12 cellular contexts compared by ENCODE assay signal in the genomic region with DNA sequence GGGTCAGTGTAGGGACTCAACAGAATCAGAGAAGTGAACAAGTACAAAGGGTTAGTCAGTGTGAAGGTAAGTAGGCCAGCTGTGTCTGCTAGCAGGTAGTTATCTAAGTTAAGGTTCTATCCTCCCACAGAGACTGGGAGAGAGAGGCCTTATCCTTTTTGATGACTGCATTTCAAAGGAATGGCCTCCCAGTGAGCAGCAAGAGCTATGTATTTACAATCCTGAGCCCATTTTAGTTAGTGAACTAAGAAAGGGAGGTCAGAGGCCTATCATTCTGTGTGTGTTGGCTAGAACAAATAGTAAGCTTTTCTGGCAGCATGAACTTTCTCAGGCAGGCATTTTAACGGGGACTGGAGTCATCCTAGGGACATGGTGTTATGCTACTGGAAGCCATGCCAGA.
DNase-seq lines count a peak whose midpoint lies in the region; ATAC-seq, FAIRE-seq and TF ChIP-seq lines count a peak whose summit lies in the region.
"Had no signal": no experiment of that assay in that cellular context is flagged by ENCODE, and none has a peak within 500 bp of the region (broad histone marks: within the 10 kb centered on the region; RNA-seq: fewer than 3 reads in every experiment).

No MANE protein-coding gene starts in this region.

- no peaks in the 10 kb centered on the region for H3K9me3 ChIP-seq in pancreas
- H3K9me3 ChIP-seq: heart right ventricle, tibial nerve had no signal

- H3K27ac Mint-ChIP-seq in activated CD4-positive, alpha-beta memory T cell treated with anti-CD3 and anti-CD28 coated beads, Interleukin-2, amount 10 ng/mL, durations not matched to agents 7 days and 5 days, result no peak overlapping the region
- H3K27ac Mint-ChIP-seq: activated T-cell treated with anti-CD3 and anti-CD28 coated beads, Interleukin-2, amount 50 U/mL, for 24 hours had no signal

- FAIRE-seq in RCC 7860 (lab: Jason Lieb, UNC), result peak; percentile 89
- no peak for FAIRE-seq in pancreas (lab: Jason Lieb, UNC)
- no peak for FAIRE-seq in urothelium cell line (lab: Jason Lieb, UNC)

- H3K36me3 ChIP-seq in pancreas, result no peaks in the 10 kb centered on the region
- H3K36me3 ChIP-seq: heart right ventricle, tibial nerve had no signal

- H3K27ac ChIP-seq in pancreas, result peak overlapping the region in 1 of 4 donors; percentile 18
- H3K27ac ChIP-seq: heart right ventricle, tibial nerve had no signal

- intact Hi-C loops in pancreas (cut with DNase I), result no loop called here

- H3K27me3 ChIP-seq in pancreas, result no peaks in the 10 kb centered on the region
- H3K27me3 ChIP-seq: heart right ventricle, tibial nerve had no signal

- H3K4me1 ChIP-seq in pancreas, result no peaks in the 10 kb centered on the region
- H3K4me1 ChIP-seq: heart right ventricle, tibial nerve had no signal

- no peak for TF ChIP-seq CTCF in pancreas (IDR thresholded peaks at IDR 0.05)

- WGBS in pancreas, 2 donors, result 7 to 13% methylated on average over 1 of the region's 1 CpG

- ATAC-seq in pancreas (peak; percentile 49 to 86 (median 66)), HG03039 (IDR thresholded peaks at IDR 0.05; ENCODE audit: unreplicated experiment) (no peak)
- ATAC-seq: heart right ventricle had no signal

- H3K4me1 Mint-ChIP-seq in activated CD4-positive, alpha-beta memory T cell treated with anti-CD3 and anti-CD28 coated beads, Interleukin-2, amount 10 ng/mL, durations not matched to agents 7 days and 5 days, result no peaks in the 10 kb centered on the region

- no peaks in the 10 kb centered on the region for H3K36me3 Mint-ChIP-seq in activated CD4-positive, alpha-beta memory T cell treated with anti-CD3 and anti-CD28 coated beads, Interleukin-2, amount 10 ng/mL, durations not matched to agents 7 days and 5 days (ENCODE audit: low read depth)

- H3K4me3 ChIP-seq in pancreas, result no peak overlapping the region
- H3K4me3 ChIP-seq: heart right ventricle, tibial nerve had no signal

- CTCF ChIA-PET in activated CD4-positive, alpha-beta memory T cell treated with anti-CD3 and anti-CD28 coated beads, Interleukin-2, amount 10 ng/mL, durations not matched to agents 7 days and 5 days (lab: Charles Lee), result no interaction called here

- H3K9me3 Mint-ChIP-seq in activated CD4-positive, alpha-beta memory T cell treated with anti-CD3 and anti-CD28 coated beads, Interleukin-2, amount 10 ng/mL, durations not matched to agents 7 days and 5 days, result no peaks in the 10 kb centered on the region
- H3K9me3 Mint-ChIP-seq: activated T-cell treated with anti-CD3 and anti-CD28 coated beads, Interleukin-2, amount 50 U/mL, for 24 hours had no signal

- no peak overlapping the region for H3K4me3 Mint-ChIP-seq in activated CD4-positive, alpha-beta memory T cell treated with anti-CD3 and anti-CD28 coated beads, Interleukin-2, amount 10 ng/mL, durations not matched to agents 7 days and 5 days
- H3K4me3 Mint-ChIP-seq: activated T-cell treated with anti-CD3 and anti-CD28 coated beads, Interleukin-2, amount 50 U/mL, for 24 hours had no signal

- POLR2A ChIA-PET in activated CD4-positive, alpha-beta memory T cell treated with anti-CD3 and anti-CD28 coated beads, Interleukin-2, amount 10 ng/mL, durations not matched to agents 7 days and 5 days (lab: Charles Lee), result no interaction called here

- peak; percentile 10 for DNase-seq in GM03348 (ENCODE audit: low spot score)
- DNase-seq in RCC 7860 (ENCODE audit: low spot score), result peak; percentile 90
- DNase-seq in glomerular visceral epithelial cell (ENCODE audit: extremely low spot score), result peak; percentile 90
- DNase-seq in pancreas, result peak in 1 of 6 donors; percentile 14
- DNase-seq in activated CD4-positive, alpha-beta memory T cell treated with anti-CD3 and anti-CD28 coated beads, Interleukin-2, amount 10 ng/mL, durations not matched to agents 7 days and 5 days, result no peak
- DNase-seq in HT-29 (ENCODE audit: low spot score), result no peak
- DNase-seq in urothelium cell line (ENCODE audit: low spot score), result no peak
- DNase-seq: activated T-cell treated with anti-CD3 and anti-CD28 coated beads, Interleukin-2, amount 50 U/mL, for 24 hours; heart right ventricle; MV-4-11 had no signal

- H3K27me3 Mint-ChIP-seq in activated CD4-positive, alpha-beta memory T cell treated with anti-CD3 and anti-CD28 coated beads, Interleukin-2, amount 10 ng/mL, durations not matched to agents 7 days and 5 days, result no peaks in the 10 kb centered on the region
- H3K27me3 Mint-ChIP-seq: activated T-cell treated with anti-CD3 and anti-CD28 coated beads, Interleukin-2, amount 50 U/mL, for 24 hours had no signal

Comparison
In these comparisons a context has a peak if more than half of its experiments do, and no peak if none do; other contexts are left out.
1. DNase-seq: peak in GM03348 (single experiment), RCC 7860 (single experiment) and glomerular visceral epithelial cell (single experiment); none in activated CD4-positive, alpha-beta memory T cell treated with anti-CD3 and anti-CD28 coated beads, Interleukin-2, amount 10 ng/mL, durations not matched to agents 7 days and 5 days (single experiment), HT-29 (single experiment) and urothelium cell line (single experiment).